ENCODE assay signal across 1 cellular context in the genomic region with DNA sequence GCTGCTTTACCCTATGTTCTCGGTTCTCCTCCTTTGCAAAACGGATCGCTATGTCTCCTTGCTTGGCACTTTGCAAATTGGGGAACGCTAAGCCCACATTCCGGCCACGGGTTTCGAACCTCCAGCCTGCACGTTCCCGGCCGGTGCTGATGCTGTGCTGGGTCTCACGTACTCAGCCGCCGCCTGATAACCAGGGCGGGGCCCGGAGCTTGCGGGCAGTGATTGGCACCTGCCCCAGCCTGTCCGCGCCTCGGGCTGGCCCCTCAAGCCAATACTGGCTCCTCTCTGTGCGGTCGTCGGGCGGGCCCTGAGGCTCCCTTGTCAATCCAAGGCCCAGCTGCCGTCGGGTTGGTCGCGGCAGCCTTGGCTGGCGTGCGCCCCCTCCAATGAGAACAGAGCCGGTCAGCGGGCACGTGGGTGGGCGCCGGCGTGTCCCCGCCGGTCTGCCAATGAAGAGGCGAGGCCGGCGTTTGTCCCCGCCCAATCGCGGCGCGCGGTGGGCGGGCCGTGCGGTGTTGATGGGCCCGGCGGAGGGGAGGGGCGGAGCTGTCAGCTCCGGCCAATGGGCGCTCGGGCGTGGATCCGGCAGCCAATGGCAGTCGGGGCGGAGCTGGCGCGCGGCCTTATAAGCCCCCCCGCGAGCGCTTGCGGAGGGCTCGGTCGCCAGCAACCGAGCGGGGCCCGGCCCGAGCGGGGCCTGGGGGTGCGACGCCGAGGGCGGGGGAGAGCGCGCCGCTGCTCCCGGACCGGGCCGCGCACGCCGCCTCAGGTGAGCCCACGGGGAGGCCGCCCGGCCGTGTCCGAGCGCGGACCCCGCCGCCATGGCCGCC.
TF ChIP-seq lines count a peak whose summit lies in the region.

TSS of gene KDM4B (plus strand) at position 652 of the 830 bp plus-strand sequence. CDS start 63,778 bp downstream, outside the sequence.

TF ChIP-seq in HepG2, 621 proteins besides CTCF, POLR2A, EP300 and RAD21 (continued from another document):
- TF ChIP-seq, protein P1, sequence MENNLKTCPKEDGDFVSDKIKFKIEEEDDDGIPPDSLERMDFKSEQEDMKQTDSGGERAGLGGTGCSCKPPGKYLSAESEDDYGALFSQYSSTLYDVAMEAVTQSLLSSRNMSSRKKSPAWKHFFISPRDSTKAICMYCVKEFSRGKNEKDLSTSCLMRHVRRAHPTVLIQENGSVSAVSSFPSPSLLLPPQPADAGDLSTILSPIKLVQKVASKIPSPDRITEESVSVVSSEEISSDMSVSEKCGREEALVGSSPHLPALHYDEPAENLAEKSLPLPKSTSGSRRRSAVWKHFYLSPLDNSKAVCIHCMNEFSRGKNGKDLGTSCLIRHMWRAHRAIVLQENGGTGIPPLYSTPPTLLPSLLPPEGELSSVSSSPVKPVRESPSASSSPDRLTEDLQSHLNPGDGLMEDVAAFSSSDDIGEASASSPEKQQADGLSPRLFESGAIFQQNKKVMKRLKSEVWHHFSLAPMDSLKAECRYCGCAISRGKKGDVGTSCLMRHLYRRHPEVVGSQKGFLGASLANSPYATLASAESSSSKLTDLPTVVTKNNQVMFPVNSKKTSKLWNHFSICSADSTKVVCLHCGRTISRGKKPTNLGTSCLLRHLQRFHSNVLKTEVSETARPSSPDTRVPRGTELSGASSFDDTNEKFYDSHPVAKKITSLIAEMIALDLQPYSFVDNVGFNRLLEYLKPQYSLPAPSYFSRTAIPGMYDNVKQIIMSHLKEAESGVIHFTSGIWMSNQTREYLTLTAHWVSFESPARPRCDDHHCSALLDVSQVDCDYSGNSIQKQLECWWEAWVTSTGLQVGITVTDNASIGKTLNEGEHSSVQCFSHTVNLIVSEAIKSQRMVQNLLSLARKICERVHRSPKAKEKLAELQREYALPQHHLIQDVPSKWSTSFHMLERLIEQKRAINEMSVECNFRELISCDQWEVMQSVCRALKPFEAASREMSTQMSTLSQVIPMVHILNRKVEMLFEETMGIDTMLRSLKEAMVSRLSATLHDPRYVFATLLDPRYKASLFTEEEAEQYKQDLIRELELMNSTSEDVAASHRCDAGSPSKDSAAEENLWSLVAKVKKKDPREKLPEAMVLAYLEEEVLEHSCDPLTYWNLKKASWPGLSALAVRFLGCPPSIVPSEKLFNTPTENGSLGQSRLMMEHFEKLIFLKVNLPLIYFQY (CRISPR knock-in tag; IDR thresholded peaks at IDR 0.05; ENCODE audit: borderline replicate concordance) = no peak
- TF ChIP-seq, protein P2, sequence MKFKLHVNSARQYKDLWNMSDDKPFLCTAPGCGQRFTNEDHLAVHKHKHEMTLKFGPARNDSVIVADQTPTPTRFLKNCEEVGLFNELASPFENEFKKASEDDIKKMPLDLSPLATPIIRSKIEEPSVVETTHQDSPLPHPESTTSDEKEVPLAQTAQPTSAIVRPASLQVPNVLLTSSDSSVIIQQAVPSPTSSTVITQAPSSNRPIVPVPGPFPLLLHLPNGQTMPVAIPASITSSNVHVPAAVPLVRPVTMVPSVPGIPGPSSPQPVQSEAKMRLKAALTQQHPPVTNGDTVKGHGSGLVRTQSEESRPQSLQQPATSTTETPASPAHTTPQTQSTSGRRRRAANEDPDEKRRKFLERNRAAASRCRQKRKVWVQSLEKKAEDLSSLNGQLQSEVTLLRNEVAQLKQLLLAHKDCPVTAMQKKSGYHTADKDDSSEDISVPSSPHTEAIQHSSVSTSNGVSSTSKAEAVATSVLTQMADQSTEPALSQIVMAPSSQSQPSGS (CRISPR knock-in tag; IDR thresholded peaks at IDR 0.05) = no peak
- TF ChIP-seq SIX1 (CRISPR knock-in tag; IDR thresholded peaks at IDR 0.05; ENCODE audit: borderline replicate concordance) = no peak
- TF ChIP-seq, protein P3, sequence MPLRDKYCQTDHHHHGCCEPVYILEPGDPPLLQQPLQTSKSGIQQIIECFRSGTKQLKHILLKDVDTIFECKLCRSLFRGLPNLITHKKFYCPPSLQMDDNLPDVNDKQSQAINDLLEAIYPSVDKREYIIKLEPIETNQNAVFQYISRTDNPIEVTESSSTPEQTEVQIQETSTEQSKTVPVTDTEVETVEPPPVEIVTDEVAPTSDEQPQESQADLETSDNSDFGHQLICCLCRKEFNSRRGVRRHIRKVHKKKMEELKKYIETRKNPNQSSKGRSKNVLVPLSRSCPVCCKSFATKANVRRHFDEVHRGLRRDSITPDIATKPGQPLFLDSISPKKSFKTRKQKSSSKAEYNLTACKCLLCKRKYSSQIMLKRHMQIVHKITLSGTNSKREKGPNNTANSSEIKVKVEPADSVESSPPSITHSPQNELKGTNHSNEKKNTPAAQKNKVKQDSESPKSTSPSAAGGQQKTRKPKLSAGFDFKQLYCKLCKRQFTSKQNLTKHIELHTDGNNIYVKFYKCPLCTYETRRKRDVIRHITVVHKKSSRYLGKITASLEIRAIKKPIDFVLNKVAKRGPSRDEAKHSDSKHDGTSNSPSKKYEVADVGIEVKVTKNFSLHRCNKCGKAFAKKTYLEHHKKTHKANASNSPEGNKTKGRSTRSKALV (CRISPR knock-in tag; IDR thresholded peaks at IDR 0.05) = no peak
